ENCODE assay signal across 24 cellular contexts in the genomic region with DNA sequence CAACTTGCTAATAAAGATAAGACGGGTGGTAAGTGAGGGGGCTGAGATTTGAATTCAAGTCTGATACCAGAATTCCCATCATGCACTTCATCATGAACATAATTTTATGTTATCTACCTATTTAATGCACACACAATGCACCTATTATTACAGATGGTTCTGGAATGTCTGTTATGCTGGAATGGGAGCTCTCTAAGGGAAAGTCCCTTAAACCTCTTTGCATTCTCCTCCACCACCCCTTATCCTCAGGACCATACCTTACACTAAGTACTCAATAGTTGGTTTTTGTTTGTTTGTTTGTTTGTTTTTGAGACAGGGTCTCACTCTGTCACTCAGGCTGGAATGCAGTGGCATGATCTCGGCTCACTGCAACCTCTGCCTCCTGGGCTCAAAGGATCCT. TPM values are rescaled to one million over a fixed set of nuclear protein-coding genes. Genes with fewer than 3 reads are reported as not detected.
"Had no signal": no experiment of that assay in that cellular context is flagged by ENCODE, and none has a peak within 500 bp of the region (broad histone marks: within the 10 kb centered on the region; RNA-seq: fewer than 3 reads in every experiment).

No MANE protein-coding gene starts in this region.

- H3K36me3 Mint-ChIP-seq: naive thymus-derived CD8-positive, alpha-beta T cell; stimulated activated memory B cell treated with anti-CD40 and anti-IgM and Interleukin-4, amounts not matched to agents 10 μg/mL and 1 μg/mL and 100 μg/mL, for 72 hours had no signal

- H3K9me3 ChIP-seq: heart right ventricle, mucosa of descending colon, pancreas, right lobe of liver, tibial artery, upper lobe of left lung, uterus had no signal

- H3K4me3 Mint-ChIP-seq: naive thymus-derived CD8-positive, alpha-beta T cell; neural crest cell; stimulated activated memory B cell treated with anti-CD40 and anti-IgM and Interleukin-4, amounts not matched to agents 10 μg/mL and 1 μg/mL and 100 μg/mL, for 72 hours; stimulated activated naive CD8-positive, alpha-beta T cell treated with anti-CD3 and anti-CD28 coated beads, Interleukin-15, Interleukin-2, amounts not matched to agents 100 ng/mL and 50 ng/mL, for 24 hours had no signal

- H3K4me1 Mint-ChIP-seq: naive thymus-derived CD8-positive, alpha-beta T cell had no signal

- H3K27me3 ChIP-seq: pancreas, right lobe of liver had no signal

- DNase-seq: cerebellar nuclear complex; dermis blood vessel endothelial cell; heart right ventricle; kidney; left colon; left ventricle myocardium superior; mucosa of descending colon; naive thymus-derived CD8-positive, alpha-beta T cell; nucleus accumbens; pancreas; retina; right lobe of liver; stimulated activated CD4-positive, alpha-beta T cell treated with anti-CD3 and anti-CD28 coated beads, Interleukin-4, amount 100 ng/mL, for 1 hour; tibial artery; upper lobe of left lung; uterus had no signal

- H3K36me3 ChIP-seq: heart right ventricle, pancreas, right lobe of liver, tibial artery, upper lobe of left lung, uterus had no signal

- H3K27ac Mint-ChIP-seq: naive thymus-derived CD8-positive, alpha-beta T cell; progenitor cell of endocrine pancreas; stimulated activated memory B cell treated with anti-CD40 and anti-IgM and Interleukin-4, amounts not matched to agents 10 μg/mL and 1 μg/mL and 100 μg/mL, for 72 hours; stimulated activated naive CD8-positive, alpha-beta T cell treated with anti-CD3 and anti-CD28 coated beads, Interleukin-15, Interleukin-2, amounts not matched to agents 100 ng/mL and 50 ng/mL, for 24 hours had no signal

- ATAC-seq: heart right ventricle; left colon; left ventricle myocardium superior; mucosa of descending colon; naive thymus-derived CD8-positive, alpha-beta T cell; right lobe of liver; stimulated activated memory B cell treated with anti-CD40 and anti-IgM and Interleukin-4, amounts not matched to agents 10 μg/mL and 1 μg/mL and 100 μg/mL, for 72 hours had no signal

- H3K9me3 Mint-ChIP-seq: neural crest cell; stimulated activated memory B cell treated with anti-CD40 and anti-IgM and Interleukin-4, amounts not matched to agents 10 μg/mL and 1 μg/mL and 100 μg/mL, for 72 hours; stimulated activated naive CD8-positive, alpha-beta T cell treated with anti-CD3 and anti-CD28 coated beads, Interleukin-15, Interleukin-2, amounts not matched to agents 100 ng/mL and 50 ng/mL, for 24 hours had no signal

- H3K27ac ChIP-seq: heart right ventricle, right lobe of liver, tibial artery, upper lobe of left lung, uterus had no signal

- H3K4me3 ChIP-seq: heart right ventricle, lung, mucosa of descending colon, pancreas, right lobe of liver, tibial artery, upper lobe of left lung, uterus had no signal

- H3K4me1 ChIP-seq: right lobe of liver, tibial artery, upper lobe of left lung, uterus had no signal

RNA-seq across cellular contexts. Expression of gene MSI1, which starts 7.0 kb away (rescaled TPM):
- total RNA-seq: dermis blood vessel endothelial cell; endothelial cell of umbilical vein; glomerular endothelial cell; naive thymus-derived CD8-positive, alpha-beta T cell had no signal
- polyA plus RNA-seq: naive thymus-derived CD8-positive, alpha-beta T cell had no signal

RNA-seq across cellular contexts. Expression of gene PLA2G1B, which starts 48.4 kb away (rescaled TPM):
- total RNA-seq: dermis blood vessel endothelial cell; endothelial cell of umbilical vein; frontal cortex; glomerular endothelial cell; kidney; left colon; left ventricle myocardium superior; mucosa of descending colon; naive thymus-derived CD8-positive, alpha-beta T cell; neural crest cell; right lobe of liver; uterus had no signal
- polyA plus RNA-seq: endothelial cell of umbilical vein had no signal
